ENCODE assay signal across 1 cellular context in genomic region chr12:22231836-22232235, GRCh38.
TF ChIP-seq lines count a peak whose summit lies in the region.

No MANE protein-coding gene starts in this region.

TF ChIP-seq in SK-N-SH, 30 proteins besides CTCF, POLR2A, EP300 and RAD21 (continued from another document):
- no peak for TF ChIP-seq TEAD4 (IDR thresholded peaks at IDR 0.05; ENCODE audit: borderline replicate concordance, insufficient read depth)
- TF ChIP-seq TAF1 (IDR thresholded peaks at IDR 0.05; ENCODE audit: borderline replicate concordance, low read depth, low read length) = no peak
- TF ChIP-seq TCF12 (IDR thresholded peaks at IDR 0.05) = no peak
- TF ChIP-seq USF2 (IDR thresholded peaks at IDR 0.05; ENCODE audit: borderline replicate concordance, low read depth, low read length) = no peak
- no peak for TF ChIP-seq RXRA (IDR thresholded peaks at IDR 0.05; ENCODE audit: borderline replicate concordance, low read depth)
- no peak for TF ChIP-seq SIN3A (IDR thresholded peaks at IDR 0.05; ENCODE audit: borderline replicate concordance, low read depth, low read length)
